In genomic region chr2:197237720-197238370, GRCh38 we compare ENCODE assay signal across 10 cellular contexts.
A peak's percentile ranks its signal among the peaks of the same experiment; 100 is the strongest.
DNase-seq lines count a peak whose midpoint lies in the region; ATAC-seq, FAIRE-seq and TF ChIP-seq lines count a peak whose summit lies in the region.
"Had no signal": no experiment of that assay in that cellular context is flagged by ENCODE, and none has a peak within 500 bp of the region (broad histone marks: within the 10 kb centered on the region; RNA-seq: fewer than 3 reads in every experiment).

No MANE protein-coding gene starts in this region.

- H3K9me3 ChIP-seq in mucosa of descending colon = no peaks in the 10 kb centered on the region
- H3K9me3 ChIP-seq: HAP-1 had no signal

- no TSS peak for BruUV-seq in MCF 10A (replicated peaks; lab: Mats Ljungman, UMichigan)

- no peaks in the 10 kb centered on the region for H3K4me1 Mint-ChIP-seq in MCF 10A (ENCODE audit: insufficient read depth, unreplicated experiment)

- H3K9me3 Mint-ChIP-seq in MCF 10A (ENCODE audit: unreplicated experiment) = no peaks in the 10 kb centered on the region

- POLR2A ChIA-PET in MCF 10A (lab: Yijun Ruan, JAX) = no interaction called here

- H3K4me1 ChIP-seq in mucosa of descending colon (ENCODE audit: low read depth) = no peaks in the 10 kb centered on the region
- H3K4me1 ChIP-seq: HAP-1 had no signal

- no peaks in the 10 kb centered on the region for H3K27me3 Mint-ChIP-seq in MCF 10A (ENCODE audit: insufficient read depth, unreplicated experiment)

- H3K4me3 Mint-ChIP-seq in MCF 10A (ENCODE audit: unreplicated experiment) = no peak overlapping the region

- peak; percentile 86 for FAIRE-seq in GM18507 (lab: Jason Lieb, UNC)

- no peak overlapping the region for H3K27ac Mint-ChIP-seq in MCF 10A (ENCODE audit: low read depth, unreplicated experiment)

- no peak for DNase-seq in GM18507 (ENCODE audit: extremely low spot score, insufficient read length, low read depth)
- DNase-seq in mucosa of descending colon = no peak
- no peak for DNase-seq in MCF 10A (ENCODE audit: unreplicated experiment)
- DNase-seq in AG20443 (ENCODE audit: low spot score) = no peak
- DNase-seq in NCI-H2171 treated with DMSO at 0.1 percent for 48 hours (lab: John Stamatoyannopoulos, UW) = no peak
- no peak for DNase-seq in stimulated activated CD4-positive, alpha-beta T cell treated with anti-CD3 and anti-CD28 coated beads, Interleukin-4, amount 100 ng/mL, for 24 hours
- DNase-seq: NCI-H1092 had no signal

- no peak overlapping the region for H3K4me3 ChIP-seq in mucosa of descending colon
- H3K4me3 ChIP-seq: HAP-1 had no signal

- no peak for TF ChIP-seq CTCF in mucosa of descending colon (IDR thresholded peaks at IDR 0.05)
- no peak for TF ChIP-seq CTCF in MCF 10A (IDR thresholded peaks at IDR 0.05; ENCODE audit: unreplicated experiment)

- intact Hi-C loops in mucosa of descending colon (cut with DNase I, micrococcal nuclease) (no loop called here), MCF 10A (cut with micrococcal nuclease) (no loop called here)

- H3K36me3 ChIP-seq in mucosa of descending colon (ENCODE audit: low read depth) = no peaks in the 10 kb centered on the region
- H3K36me3 ChIP-seq: HAP-1 had no signal

- CTCF ChIA-PET in MCF 10A (lab: Yijun Ruan, JAX) = interaction anchor here (1.0 kb wide), 1 partner anchor 124 kb away, joined by 3 read pairs; no protein-coding TSS in a partner anchor

- no peaks in the 10 kb centered on the region for H3K36me3 Mint-ChIP-seq in MCF 10A (ENCODE audit: insufficient read depth, unreplicated experiment)

- ATAC-seq in GM21529 (IDR thresholded peaks at IDR 0.05; ENCODE audit: unreplicated experiment) (peak; percentile 44), HG03565 (IDR thresholded peaks at IDR 0.05; ENCODE audit: unreplicated experiment) (peak; percentile 59), mucosa of descending colon (peak; percentile 64)
